1 cellular context compared by ENCODE assay signal in the genomic region with DNA sequence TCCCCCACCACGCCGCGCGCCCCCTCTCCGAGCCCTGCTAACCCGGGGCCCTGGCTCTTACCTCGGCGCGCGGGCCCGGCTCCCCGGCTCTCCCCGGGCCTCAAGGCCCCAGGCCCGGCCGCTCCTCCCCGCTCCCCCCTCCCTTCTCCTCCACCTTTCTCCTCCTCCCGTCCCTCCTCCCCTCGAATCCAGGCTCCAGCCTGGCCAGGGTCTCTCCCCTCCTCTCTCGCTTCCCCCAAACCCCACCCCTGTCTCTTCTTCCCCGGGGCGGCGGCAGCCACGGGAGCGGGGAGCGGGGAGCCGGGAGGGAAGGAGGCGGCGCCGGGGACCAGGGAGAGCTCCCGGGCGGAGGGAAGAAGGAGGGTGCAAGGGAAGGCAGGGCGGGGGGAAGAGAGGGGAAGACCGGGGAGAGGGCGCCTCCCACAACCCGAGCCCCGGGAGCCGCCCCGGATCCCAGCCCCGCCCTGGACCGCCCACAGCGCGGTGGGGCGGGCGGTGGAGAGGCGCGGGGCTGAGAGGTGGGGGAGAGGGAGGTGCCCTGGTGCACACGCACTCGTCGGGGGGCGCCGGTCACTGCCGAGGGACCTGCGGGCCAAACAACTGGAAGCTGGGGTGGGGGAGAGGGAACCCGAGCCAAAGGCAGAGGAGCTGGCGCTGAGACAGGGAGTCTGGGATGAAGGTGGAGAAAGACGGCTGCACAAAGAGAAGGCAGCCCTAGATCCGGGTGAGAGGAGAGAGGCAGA.
TF ChIP-seq lines count a peak whose summit lies in the region.

TSS of gene GABBR1 (minus strand) at position 395 of the 743 bp plus-strand sequence. CDS start 798 bp downstream, outside the sequence.

TF ChIP-seq in K562, 482 proteins besides CTCF, POLR2A, EP300 and RAD21 (continued from another document and continues in another):
- TF ChIP-seq, protein P1, sequence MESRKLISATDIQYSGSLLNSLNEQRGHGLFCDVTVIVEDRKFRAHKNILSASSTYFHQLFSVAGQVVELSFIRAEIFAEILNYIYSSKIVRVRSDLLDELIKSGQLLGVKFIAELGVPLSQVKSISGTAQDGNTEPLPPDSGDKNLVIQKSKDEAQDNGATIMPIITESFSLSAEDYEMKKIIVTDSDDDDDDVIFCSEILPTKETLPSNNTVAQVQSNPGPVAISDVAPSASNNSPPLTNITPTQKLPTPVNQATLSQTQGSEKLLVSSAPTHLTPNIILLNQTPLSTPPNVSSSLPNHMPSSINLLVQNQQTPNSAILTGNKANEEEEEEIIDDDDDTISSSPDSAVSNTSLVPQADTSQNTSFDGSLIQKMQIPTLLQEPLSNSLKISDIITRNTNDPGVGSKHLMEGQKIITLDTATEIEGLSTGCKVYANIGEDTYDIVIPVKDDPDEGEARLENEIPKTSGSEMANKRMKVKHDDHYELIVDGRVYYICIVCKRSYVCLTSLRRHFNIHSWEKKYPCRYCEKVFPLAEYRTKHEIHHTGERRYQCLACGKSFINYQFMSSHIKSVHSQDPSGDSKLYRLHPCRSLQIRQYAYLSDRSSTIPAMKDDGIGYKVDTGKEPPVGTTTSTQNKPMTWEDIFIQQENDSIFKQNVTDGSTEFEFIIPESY (CRISPR knock-in tag; IDR thresholded peaks at IDR 0.05): no peak
- TF ChIP-seq NFE2L1 (tag; IDR thresholded peaks at IDR 0.05; ENCODE audit: borderline replicate concordance, low read depth) (no peak), MNT (conservative IDR thresholded peaks at IDR 0.05) (peak in 1 of 2 experiments; percentile 73; a peak in 2 of 4 replicates), DDX20 (tag; IDR thresholded peaks at IDR 0.05; ENCODE audit: low read depth) (no peak), HDAC2 (IDR thresholded peaks at IDR 0.05) (peak; percentile 43; the same call in 1 of the 2 replicates), CBX2 (IDR thresholded peaks at IDR 0.05; ENCODE audit: insufficient read depth, low read length, poor library complexity, severe bottlenecking) (no peak), RUNX1 (IDR thresholded peaks at IDR 0.05; ENCODE audit: low read depth) (no peak), PURB (CRISPR knock-in tag; IDR thresholded peaks at IDR 0.05; ENCODE audit: low read depth) (no peak), ZNF318 (IDR thresholded peaks at IDR 0.05; ENCODE audit: borderline replicate concordance in 1 of 2, low read depth in 1 of 2) (no peak), BCOR (IDR thresholded peaks at IDR 0.05) (0 out of 2 replicates have a peak, but pooled peaks have one; percentile 12), ZNF280B (CRISPR knock-in tag; IDR thresholded peaks at IDR 0.05) (no peak), SRSF1 (IDR thresholded peaks at IDR 0.05; ENCODE audit: low read depth, low read length) (no peak), SRSF9 (IDR thresholded peaks at IDR 0.05; ENCODE audit: borderline replicate concordance, low read depth, low read length) (no peak), ETV6 (IDR thresholded peaks at IDR 0.05; ENCODE audit: borderline replicate concordance in 1 of 2, low read depth in 2 of 2, low read length in 1 of 2) (no peak), ETV6 (CRISPR knock-in tag; IDR thresholded peaks at IDR 0.05; ENCODE audit: borderline replicate concordance) (no peak), WHSC1 (IDR thresholded peaks at IDR 0.05; ENCODE audit: low read length) (no peak)
- TF ChIP-seq, protein P2, sequence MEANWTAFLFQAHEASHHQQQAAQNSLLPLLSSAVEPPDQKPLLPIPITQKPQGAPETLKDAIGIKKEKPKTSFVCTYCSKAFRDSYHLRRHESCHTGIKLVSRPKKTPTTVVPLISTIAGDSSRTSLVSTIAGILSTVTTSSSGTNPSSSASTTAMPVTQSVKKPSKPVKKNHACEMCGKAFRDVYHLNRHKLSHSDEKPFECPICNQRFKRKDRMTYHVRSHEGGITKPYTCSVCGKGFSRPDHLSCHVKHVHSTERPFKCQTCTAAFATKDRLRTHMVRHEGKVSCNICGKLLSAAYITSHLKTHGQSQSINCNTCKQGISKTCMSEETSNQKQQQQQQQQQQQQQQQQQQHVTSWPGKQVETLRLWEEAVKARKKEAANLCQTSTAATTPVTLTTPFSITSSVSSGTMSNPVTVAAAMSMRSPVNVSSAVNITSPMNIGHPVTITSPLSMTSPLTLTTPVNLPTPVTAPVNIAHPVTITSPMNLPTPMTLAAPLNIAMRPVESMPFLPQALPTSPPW (CRISPR knock-in tag; IDR thresholded peaks at IDR 0.05): peak; percentile 99
- TF ChIP-seq, protein P3, sequence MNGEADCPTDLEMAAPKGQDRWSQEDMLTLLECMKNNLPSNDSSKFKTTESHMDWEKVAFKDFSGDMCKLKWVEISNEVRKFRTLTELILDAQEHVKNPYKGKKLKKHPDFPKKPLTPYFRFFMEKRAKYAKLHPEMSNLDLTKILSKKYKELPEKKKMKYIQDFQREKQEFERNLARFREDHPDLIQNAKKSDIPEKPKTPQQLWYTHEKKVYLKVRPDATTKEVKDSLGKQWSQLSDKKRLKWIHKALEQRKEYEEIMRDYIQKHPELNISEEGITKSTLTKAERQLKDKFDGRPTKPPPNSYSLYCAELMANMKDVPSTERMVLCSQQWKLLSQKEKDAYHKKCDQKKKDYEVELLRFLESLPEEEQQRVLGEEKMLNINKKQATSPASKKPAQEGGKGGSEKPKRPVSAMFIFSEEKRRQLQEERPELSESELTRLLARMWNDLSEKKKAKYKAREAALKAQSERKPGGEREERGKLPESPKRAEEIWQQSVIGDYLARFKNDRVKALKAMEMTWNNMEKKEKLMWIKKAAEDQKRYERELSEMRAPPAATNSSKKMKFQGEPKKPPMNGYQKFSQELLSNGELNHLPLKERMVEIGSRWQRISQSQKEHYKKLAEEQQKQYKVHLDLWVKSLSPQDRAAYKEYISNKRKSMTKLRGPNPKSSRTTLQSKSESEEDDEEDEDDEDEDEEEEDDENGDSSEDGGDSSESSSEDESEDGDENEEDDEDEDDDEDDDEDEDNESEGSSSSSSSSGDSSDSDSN (IDR thresholded peaks at IDR 0.05; ENCODE audit: borderline replicate concordance in 1 of 2, low read depth in 2 of 2, low read length in 2 of 2): peak; percentile 70 to 91
- TF ChIP-seq, protein P4, sequence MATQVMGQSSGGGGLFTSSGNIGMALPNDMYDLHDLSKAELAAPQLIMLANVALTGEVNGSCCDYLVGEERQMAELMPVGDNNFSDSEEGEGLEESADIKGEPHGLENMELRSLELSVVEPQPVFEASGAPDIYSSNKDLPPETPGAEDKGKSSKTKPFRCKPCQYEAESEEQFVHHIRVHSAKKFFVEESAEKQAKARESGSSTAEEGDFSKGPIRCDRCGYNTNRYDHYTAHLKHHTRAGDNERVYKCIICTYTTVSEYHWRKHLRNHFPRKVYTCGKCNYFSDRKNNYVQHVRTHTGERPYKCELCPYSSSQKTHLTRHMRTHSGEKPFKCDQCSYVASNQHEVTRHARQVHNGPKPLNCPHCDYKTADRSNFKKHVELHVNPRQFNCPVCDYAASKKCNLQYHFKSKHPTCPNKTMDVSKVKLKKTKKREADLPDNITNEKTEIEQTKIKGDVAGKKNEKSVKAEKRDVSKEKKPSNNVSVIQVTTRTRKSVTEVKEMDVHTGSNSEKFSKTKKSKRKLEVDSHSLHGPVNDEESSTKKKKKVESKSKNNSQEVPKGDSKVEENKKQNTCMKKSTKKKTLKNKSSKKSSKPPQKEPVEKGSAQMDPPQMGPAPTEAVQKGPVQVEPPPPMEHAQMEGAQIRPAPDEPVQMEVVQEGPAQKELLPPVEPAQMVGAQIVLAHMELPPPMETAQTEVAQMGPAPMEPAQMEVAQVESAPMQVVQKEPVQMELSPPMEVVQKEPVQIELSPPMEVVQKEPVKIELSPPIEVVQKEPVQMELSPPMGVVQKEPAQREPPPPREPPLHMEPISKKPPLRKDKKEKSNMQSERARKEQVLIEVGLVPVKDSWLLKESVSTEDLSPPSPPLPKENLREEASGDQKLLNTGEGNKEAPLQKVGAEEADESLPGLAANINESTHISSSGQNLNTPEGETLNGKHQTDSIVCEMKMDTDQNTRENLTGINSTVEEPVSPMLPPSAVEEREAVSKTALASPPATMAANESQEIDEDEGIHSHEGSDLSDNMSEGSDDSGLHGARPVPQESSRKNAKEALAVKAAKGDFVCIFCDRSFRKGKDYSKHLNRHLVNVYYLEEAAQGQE (CRISPR knock-in tag; IDR thresholded peaks at IDR 0.05; ENCODE audit: low read depth): peak; percentile 84
